ENCODE assay signal across 16 cellular contexts in the genomic region with DNA sequence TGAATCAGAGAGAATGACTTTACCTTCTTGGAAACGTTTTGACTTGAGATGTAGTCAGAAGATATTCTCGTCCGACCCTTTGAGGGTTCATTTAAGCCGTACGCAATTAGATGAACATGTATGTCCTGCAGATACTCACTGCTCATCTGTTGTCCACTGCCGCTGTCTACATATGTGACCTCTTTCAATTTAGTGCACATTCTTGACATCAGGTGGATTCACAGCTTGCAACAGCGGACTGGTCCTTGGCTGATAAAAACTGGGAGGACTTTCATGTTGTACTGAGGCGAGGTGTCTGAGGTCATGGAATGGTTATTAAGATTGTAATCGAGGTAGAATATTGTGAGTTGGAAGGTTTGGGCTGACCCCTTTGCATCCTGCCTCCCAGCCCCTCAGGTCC.
A peak's percentile ranks its signal among the peaks of the same experiment; 100 is the strongest.
DNase-seq lines count a peak whose midpoint lies in the region; ATAC-seq and TF ChIP-seq lines count a peak whose summit lies in the region.
"Had no signal": no experiment of that assay in that cellular context is flagged by ENCODE, and none has a peak within 500 bp of the region (broad histone marks: within the 10 kb centered on the region; RNA-seq: fewer than 3 reads in every experiment).

No MANE protein-coding gene starts in this region.

- no peak for ATAC-seq in effector memory CD8-positive, alpha-beta T cell (replicated peaks)
- ATAC-seq in gastrocnemius medialis, result no peak
- no peak for ATAC-seq in naive thymus-derived CD8-positive, alpha-beta T cell
- ATAC-seq: body of pancreas; stimulated activated naive CD8-positive, alpha-beta T cell treated with anti-CD3 and anti-CD28 coated beads, Interleukin-15, amount 100 ng/mL, for 72 hours had no signal

- H3K4me2 ChIP-seq in Loucy (ENCODE audit: low read depth, low read length, poor library complexity, severe bottlenecking), result peak overlapping the region; percentile 77

- H3K27me3 ChIP-seq in Loucy (ENCODE audit: insufficient read depth, low read length, poor library complexity, severe bottlenecking) (no peaks in the 10 kb centered on the region), gastrocnemius medialis (no peaks in the 10 kb centered on the region)
- H3K27me3 ChIP-seq: body of pancreas, heart left ventricle, transverse colon had no signal

- H3K79me2 ChIP-seq in Loucy (ENCODE audit: insufficient read depth, low read length), result peaks cover 100% of the 10 kb centered on the region

- peaks cover 69% of the 10 kb centered on the region for H3K4me1 ChIP-seq in Loucy (ENCODE audit: insufficient read depth, low read length, poor library complexity, severe bottlenecking)
- H3K4me1 ChIP-seq in gastrocnemius medialis, result peaks cover 56 to 63% of the 10 kb centered on the region in 2 donors

- peaks cover 16% of the 10 kb centered on the region for H3F3A ChIP-seq in Loucy (ENCODE audit: low read depth)

- TF ChIP-seq POLR2A in gastrocnemius medialis (IDR thresholded peaks at IDR 0.05), result no peak

- POLR2A ChIA-PET in naive thymus-derived CD8-positive, alpha-beta T cell (lab: Charles Lee), result interaction anchor here (0.6 kb wide), 1 partner anchor 94 kb away, joined by 3 read pairs; no protein-coding TSS in a partner anchor

- no peaks in the 10 kb centered on the region for H3K27me3 Mint-ChIP-seq in activated naive CD4-positive, alpha-beta T cell treated with anti-CD3 and anti-CD28 coated beads, Interleukin-2, amount 50 U/mL, for 24 hours
- H3K27me3 Mint-ChIP-seq in effector memory CD8-positive, alpha-beta T cell, result no peaks in the 10 kb centered on the region
- H3K27me3 Mint-ChIP-seq in naive thymus-derived CD8-positive, alpha-beta T cell, result no peaks in the 10 kb centered on the region
- H3K27me3 Mint-ChIP-seq: stimulated activated naive CD8-positive, alpha-beta T cell treated with anti-CD3 and anti-CD28 coated beads, Interleukin-15, amount 100 ng/mL, for 72 hours had no signal

- peaks cover 77% of the 10 kb centered on the region for H3K4me1 Mint-ChIP-seq in activated naive CD4-positive, alpha-beta T cell treated with anti-CD3 and anti-CD28 coated beads, Interleukin-2, amount 50 U/mL, for 24 hours
- H3K4me1 Mint-ChIP-seq in effector memory CD8-positive, alpha-beta T cell (ENCODE audit: low read depth in 2 of 2), result peaks cover 43 to 56% of the 10 kb centered on the region in 2 donors
- peaks cover 44 to 88% (median 72%) of the 10 kb centered on the region in 4 donors for H3K4me1 Mint-ChIP-seq in naive thymus-derived CD8-positive, alpha-beta T cell

- no peaks in the 10 kb centered on the region for H3K9me2 ChIP-seq in Loucy (replicated peaks; ENCODE audit: low read depth, low read length)

- no peak overlapping the region for H2AFZ ChIP-seq in Loucy (ENCODE audit: low read length)
- H2AFZ ChIP-seq: parathyroid adenoma had no signal

- H3K27ac ChIP-seq in gastrocnemius medialis, result peak overlapping the region in 3 of 4 donors; percentile 24 to 45 (median 27)
- H3K27ac ChIP-seq: parathyroid adenoma, transverse colon had no signal

- H3K9me3 ChIP-seq in Loucy (ENCODE audit: insufficient read depth, low read depth, low read length) (no peaks in the 10 kb centered on the region), gastrocnemius medialis (no peaks in the 10 kb centered on the region)
- H3K9me3 ChIP-seq: body of pancreas, transverse colon had no signal

- no peaks in the 10 kb centered on the region for H3K36me3 Mint-ChIP-seq in activated naive CD4-positive, alpha-beta T cell treated with anti-CD3 and anti-CD28 coated beads, Interleukin-2, amount 50 U/mL, for 24 hours
- H3K36me3 Mint-ChIP-seq in effector memory CD8-positive, alpha-beta T cell (ENCODE audit: insufficient read depth), result peaks cover 7% of the 10 kb centered on the region
- peaks cover 0 to 3% (median 0%) of the 10 kb centered on the region in 3 donors for H3K36me3 Mint-ChIP-seq in naive thymus-derived CD8-positive, alpha-beta T cell

- peak overlapping the region; percentile 61 for H3K27ac Mint-ChIP-seq in activated naive CD4-positive, alpha-beta T cell treated with anti-CD3 and anti-CD28 coated beads, Interleukin-2, amount 50 U/mL, for 24 hours
- peak overlapping the region; percentile 77 to 83 for H3K27ac Mint-ChIP-seq in effector memory CD8-positive, alpha-beta T cell
- peak overlapping the region in 2 of 10 donors; percentile 51 to 56 for H3K27ac Mint-ChIP-seq in naive thymus-derived CD8-positive, alpha-beta T cell

- peak overlapping the region; percentile 49 for H3K9ac ChIP-seq in Loucy (ENCODE audit: low read depth, low read length, poor library complexity, severe bottlenecking)
- H3K9ac ChIP-seq: parathyroid adenoma had no signal

- peaks cover 15% of the 10 kb centered on the region for H3K36me3 ChIP-seq in Loucy (ENCODE audit: insufficient read depth, low read length)
- H3K36me3 ChIP-seq in gastrocnemius medialis, result no peaks in the 10 kb centered on the region
- H3K36me3 ChIP-seq: heart left ventricle, transverse colon had no signal

- TF ChIP-seq CTCF in Loucy (conservative IDR thresholded peaks at IDR 0.05; ENCODE audit: low read length), result no peak
- no peak for TF ChIP-seq CTCF in gastrocnemius medialis (IDR thresholded peaks at IDR 0.05 in 4 of 5, conservative IDR thresholded peaks at IDR 0.05 in 1 of 5)

- in situ Hi-C loops in gastrocnemius medialis (cut with MboI; ENCODE audit: low sequenced_read_pairs in 4 of 4), result loop anchor here in 1 of 4 donors (25.0 kb wide), 1 partner anchor 178 kb away; no protein-coding TSS in a partner anchor

- peak overlapping the region; percentile 54 for H3K4me3 ChIP-seq in Loucy (ENCODE audit: low read length, poor library complexity, severe bottlenecking)
- no peak overlapping the region for H3K4me3 ChIP-seq in gastrocnemius medialis
- H3K4me3 ChIP-seq: body of pancreas, heart left ventricle, transverse colon had no signal

- no peaks in the 10 kb centered on the region for H3K9me3 Mint-ChIP-seq in activated naive CD4-positive, alpha-beta T cell treated with anti-CD3 and anti-CD28 coated beads, Interleukin-2, amount 50 U/mL, for 24 hours
- no peaks in the 10 kb centered on the region for H3K9me3 Mint-ChIP-seq in effector memory CD8-positive, alpha-beta T cell
- no peaks in the 10 kb centered on the region for H3K9me3 Mint-ChIP-seq in naive thymus-derived CD8-positive, alpha-beta T cell
- H3K9me3 Mint-ChIP-seq: stimulated activated naive CD8-positive, alpha-beta T cell treated with anti-CD3 and anti-CD28 coated beads, Interleukin-15, amount 100 ng/mL, for 72 hours had no signal

- DNase-seq in activated naive CD4-positive, alpha-beta T cell (lab: John Stamatoyannopoulos, UW), result no peak
- no peak for DNase-seq in effector memory CD8-positive, alpha-beta T cell
- DNase-seq in gastrocnemius medialis (no peak), cardiac septum (ENCODE audit: low spot score) (no peak), NCI-H2171 treated with DMSO at 0.1 percent for 48 hours (lab: John Stamatoyannopoulos, UW) (no peak)
- DNase-seq in naive thymus-derived CD8-positive, alpha-beta T cell, result no peak
- DNase-seq: activated gamma-delta T cell; body of pancreas; COR-L47; heart left ventricle; NCI-H1105 treated with DMSO at 0.1 percent for 48 hours; stimulated activated naive CD8-positive, alpha-beta T cell treated with anti-CD3 and anti-CD28 coated beads, Interleukin-15, amount 100 ng/mL, for 72 hours; transverse colon had no signal

- H4K20me1 ChIP-seq in Loucy (ENCODE audit: insufficient read depth, low read length, poor library complexity, severe bottlenecking), result peaks cover 99% of the 10 kb centered on the region

- intact Hi-C loops in gastrocnemius medialis (cut with DNase I; ENCODE audit: low total_unique reads) (loop anchor here (5.0 kb wide), 2 partner anchors 173 to 518 kb away; no protein-coding TSS in a partner anchor), cardiac septum (cut with DNase I) (loop anchor here (5.0 to 10.0 kb wide), 2 partner anchors 52 to 125 kb away; no protein-coding TSS in a partner anchor)

- H3K4me3 Mint-ChIP-seq in activated naive CD4-positive, alpha-beta T cell treated with anti-CD3 and anti-CD28 coated beads, Interleukin-2, amount 50 U/mL, for 24 hours, result no peak overlapping the region
- H3K4me3 Mint-ChIP-seq in effector memory CD8-positive, alpha-beta T cell, result no peak overlapping the region
- H3K4me3 Mint-ChIP-seq in naive thymus-derived CD8-positive, alpha-beta T cell, result no peak overlapping the region
- H3K4me3 Mint-ChIP-seq: stimulated activated naive CD8-positive, alpha-beta T cell treated with anti-CD3 and anti-CD28 coated beads, Interleukin-15, amount 100 ng/mL, for 72 hours had no signal
